In genomic region chr14:73567951-73568885, GRCh38 we compare ENCODE assay signal across 9 cellular contexts. TPM values are rescaled to one million over a fixed set of nuclear protein-coding genes. Genes with fewer than 3 reads are reported as not detected.
DNase-seq lines count a peak whose midpoint lies in the region; ATAC-seq, FAIRE-seq and TF ChIP-seq lines count a peak whose summit lies in the region.
"Had no signal": no experiment of that assay in that cellular context is flagged by ENCODE, and none has a peak within 500 bp of the region (broad histone marks: within the 10 kb centered on the region; RNA-seq: fewer than 3 reads in every experiment).

No MANE protein-coding gene starts in this region.

- H3K36me3 ChIP-seq in BLaER1 treated with 17β-estradiol and CSF1 and Interleukin-3, amounts not matched to agents 10 nM and 100 nM = no peaks in the 10 kb centered on the region
- H3K36me3 ChIP-seq in adipocyte (ENCODE audit: control insufficient read depth, insufficient read depth, low read length, severe bottlenecking) (peaks cover under 1% of the 10 kb centered on the region), left lung (peaks cover 0 to under 1% of the 10 kb centered on the region in 2 donors), tibial artery (peaks cover 0 to 8% (median 4%) of the 10 kb centered on the region in 3 donors)

- peak overlapping the region; percentile 68 to 81 (median 79); a peak in 19 of 22 replicates for H3K9ac ChIP-seq in BLaER1 treated with 17β-estradiol and CSF1 and Interleukin-3, amounts not matched to agents 10 nM and 100 nM
- peak overlapping the region; percentile 98 for H3K9ac ChIP-seq in adipocyte (ENCODE audit: low read length)

- no peaks in the 10 kb centered on the region for H3K27me3 Mint-ChIP-seq in IgD-negative memory B cell

- peak overlapping the region; percentile 55 to 99 (median 95) for H3K27ac Mint-ChIP-seq in IgD-negative memory B cell

- H3K27ac ChIP-seq in BLaER1 treated with 17β-estradiol and CSF1 and Interleukin-3, amounts not matched to agents 10 nM and 100 nM = peak overlapping the region in 9 of 11 experiments; percentile 67 to 80 (median 77); a peak in 14 of 22 replicates
- peak overlapping the region; percentile 87 to 93 for H3K27ac ChIP-seq in left lung
- H3K27ac ChIP-seq in tibial artery = peak overlapping the region; percentile 86 to 99

- DNase-seq in adipocyte (ENCODE audit: low read depth) = peak; percentile 36
- no peak for DNase-seq in left lung
- no peak for DNase-seq in tibial artery
- no peak for DNase-seq in GM10266 (ENCODE audit: extremely low spot score)
- DNase-seq in H54 (ENCODE audit: insufficient read length, low spot score) = no peak

- peaks cover 24 to 36% (median 33%) of the 10 kb centered on the region in 11 experiments for H3K27me3 ChIP-seq in BLaER1 treated with 17β-estradiol and CSF1 and Interleukin-3, amounts not matched to agents 10 nM and 100 nM
- no peaks in the 10 kb centered on the region for H3K27me3 ChIP-seq in adipocyte (replicated peaks; ENCODE audit: control insufficient read depth, insufficient read depth, low read length)
- H3K27me3 ChIP-seq in left lung = no peaks in the 10 kb centered on the region
- H3K27me3 ChIP-seq in tibial artery = no peaks in the 10 kb centered on the region

- peak overlapping the region; percentile 86 to 98 (median 96) for H3K4me3 Mint-ChIP-seq in IgD-negative memory B cell

- no peaks in the 10 kb centered on the region for H4K20me1 ChIP-seq in BLaER1 treated with 17β-estradiol and CSF1 and Interleukin-3, amounts not matched to agents 10 nM and 100 nM

- peaks cover 25 to 30% (median 28%) of the 10 kb centered on the region in 3 donors for H3K4me1 Mint-ChIP-seq in IgD-negative memory B cell

- peaks cover 0 to 21% (median 9%) of the 10 kb centered on the region in 10 experiments; a peak in 15 of 20 replicates for H3K4me1 ChIP-seq in BLaER1 treated with 17β-estradiol and CSF1 and Interleukin-3, amounts not matched to agents 10 nM and 100 nM
- H3K4me1 ChIP-seq in adipocyte (ENCODE audit: control insufficient read depth, insufficient read depth, low read length) (peaks cover 21% of the 10 kb centered on the region), left lung (peaks cover 4 to 41% of the 10 kb centered on the region in 2 donors), tibial artery (peaks cover 0 to 36% (median 15%) of the 10 kb centered on the region in 4 donors)

- no peak for TF ChIP-seq POLR2A in H54 (IDR thresholded peaks at IDR 0.05; ENCODE audit: low read depth, low read length)

- peak overlapping the region; percentile 56 to 81 (median 69); a peak in 21 of 22 replicates for H3K4me2 ChIP-seq in BLaER1 treated with 17β-estradiol and CSF1 and Interleukin-3, amounts not matched to agents 10 nM and 100 nM

- ATAC-seq in left lung (peak; percentile 34), GM19328 (IDR thresholded peaks at IDR 0.05; ENCODE audit: unreplicated experiment) (no peak)

- peaks cover 3 to 22% (median 12%) of the 10 kb centered on the region in 11 experiments; a peak in 21 of 22 replicates for H3K9me3 ChIP-seq in BLaER1 treated with 17β-estradiol and CSF1 and Interleukin-3, amounts not matched to agents 10 nM and 100 nM (replicated peaks in 1 of 11)
- H3K9me3 ChIP-seq in adipocyte (ENCODE audit: control insufficient read depth, low read length) = no peaks in the 10 kb centered on the region
- no peaks in the 10 kb centered on the region for H3K9me3 ChIP-seq in left lung
- H3K9me3 ChIP-seq in tibial artery = no peaks in the 10 kb centered on the region

- no peaks in the 10 kb centered on the region for H3K9me3 Mint-ChIP-seq in IgD-negative memory B cell

- FAIRE-seq in H54 (lab: Jason Lieb, UNC) = no peak

- peak overlapping the region in 9 of 10 experiments; percentile 49 to 68 (median 58); a peak in 16 of 20 replicates for H3K4me3 ChIP-seq in BLaER1 treated with 17β-estradiol and CSF1 and Interleukin-3, amounts not matched to agents 10 nM and 100 nM
- H3K4me3 ChIP-seq in adipocyte (ENCODE audit: low read length) (peak overlapping the region; percentile 91), left lung (peak overlapping the region; percentile 63 to 64), tibial artery (peak overlapping the region; percentile 61 to 67)

- no peak for TF ChIP-seq CTCF in left lung (IDR thresholded peaks at IDR 0.05)
- TF ChIP-seq CTCF in tibial artery (IDR thresholded peaks at IDR 0.05) = no peak
- TF ChIP-seq CTCF in GM10266 (IDR thresholded peaks at IDR 0.05; ENCODE audit: control insufficient read depth, insufficient read depth, low read depth, missing control alignments) = no peak

- intact Hi-C loops in left lung (cut with DNase I) (no loop called here), tibial artery (cut with DNase I; ENCODE audit: low total_unique reads) (no loop called here)

- peaks cover 8% of the 10 kb centered on the region for H3K36me3 Mint-ChIP-seq in IgD-negative memory B cell

RNA-seq across cellular contexts. Expression of gene ACOT2, which starts 0.8 kb away (rescaled TPM):
- 25.0 TPM for polyA plus RNA-seq in IgD-negative memory B cell
- total RNA-seq in left lung = 10 to 100 TPM; 32.5 to 44.5 TPM

RNA-seq across cellular contexts. Expression of gene HEATR4, which starts 9.5 kb away (rescaled TPM):
- 0.34 TPM for polyA plus RNA-seq in IgD-negative memory B cell
- under 1 TPM; 0.41 to 0.63 TPM for total RNA-seq in left lung
- polyA plus RNA-seq: neural cell had no signal

RNA-seq across cellular contexts. Expression of gene ACOT4, which starts 23.5 kb away (rescaled TPM):
- 2.4 TPM for polyA plus RNA-seq in IgD-negative memory B cell
- total RNA-seq in left lung = 1 to 10 TPM; 2.7 to 4.8 TPM

RNA-seq across cellular contexts. Expression of gene ACOT1, which starts 31.3 kb away (rescaled TPM):
- polyA plus RNA-seq in IgD-negative memory B cell = 3.7 TPM
- total RNA-seq in left lung = 10 to 100 TPM; 11.5 to 13.6 TPM

RNA-seq across cellular contexts. Expression of gene ACOT6, which starts 44.1 kb away (rescaled TPM):
- not detected for polyA plus RNA-seq in IgD-negative memory B cell
- total RNA-seq in left lung = not detected
- polyA plus RNA-seq: neural cell had no signal
